29 cellular contexts compared by ENCODE assay signal in the genomic region with DNA sequence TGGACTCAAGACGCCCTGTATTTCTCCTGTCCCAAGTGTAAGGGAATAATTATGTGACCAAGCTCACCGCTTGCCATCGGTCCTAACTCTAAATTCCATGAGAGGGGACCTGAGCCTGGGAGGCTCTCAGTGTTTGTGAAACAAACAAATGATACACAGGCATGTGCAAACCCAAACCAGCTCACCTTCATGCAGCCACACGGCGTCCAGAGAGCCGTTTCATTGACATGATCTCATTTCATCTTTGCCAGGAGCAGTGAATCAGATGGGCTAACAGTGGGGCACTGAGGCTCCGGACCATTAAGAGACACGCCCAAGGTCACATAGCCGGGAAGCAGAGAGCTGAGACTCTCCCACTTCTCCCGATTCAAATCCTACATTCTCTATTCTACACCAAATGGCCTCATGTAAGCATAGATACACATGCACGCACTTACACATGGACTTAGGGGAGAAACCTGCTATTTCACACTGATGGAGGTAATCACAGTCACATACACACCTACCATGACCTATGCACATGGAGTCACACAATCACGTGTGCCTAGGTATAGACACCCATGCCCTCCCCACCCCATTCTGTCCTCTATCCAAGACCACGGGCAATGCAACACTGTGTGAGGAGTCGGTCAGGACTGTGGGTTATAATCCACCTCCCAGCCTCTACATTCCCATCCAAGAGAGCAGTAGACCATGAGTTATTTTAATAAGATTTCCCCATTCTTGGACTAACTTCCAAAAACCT. TPM values are rescaled to one million over a fixed set of nuclear protein-coding genes. Genes with fewer than 3 reads are reported as not detected.
DNase-seq lines count a peak whose midpoint lies in the region; ATAC-seq, FAIRE-seq and TF ChIP-seq lines count a peak whose summit lies in the region.
"Had no signal": no experiment of that assay in that cellular context is flagged by ENCODE, and none has a peak within 500 bp of the region (broad histone marks: within the 10 kb centered on the region; RNA-seq: fewer than 3 reads in every experiment).

No MANE protein-coding gene starts in this region.

- H2BK15ac ChIP-seq in mesendoderm (replicated peaks; ENCODE audit: low read depth) = no peak overlapping the region

- H3K56ac ChIP-seq in mesendoderm (ENCODE audit: low read length) = no peak overlapping the region

- no peak overlapping the region for H2BK120ac ChIP-seq in mesendoderm (ENCODE audit: low read depth, low read length)

- H2AK5ac ChIP-seq in mesendoderm (ENCODE audit: low read length) = no peak overlapping the region

- no peak overlapping the region for H3K23ac ChIP-seq in mesendoderm (ENCODE audit: low read length)

- H3K79me1 ChIP-seq in mesendoderm (ENCODE audit: low read length) = no peaks in the 10 kb centered on the region

- TF ChIP-seq POLR2A in esophagus squamous epithelium (IDR thresholded peaks at IDR 0.05) = no peak

- no peak overlapping the region for H3K4me2 ChIP-seq in mesendoderm (ENCODE audit: low read length)
- H3K4me2 ChIP-seq: KMS-11 had no signal

- no peak overlapping the region for H3K4ac ChIP-seq in mesendoderm (ENCODE audit: low read depth, low read length)

- H3K79me2 ChIP-seq in mesendoderm (ENCODE audit: control insufficient read depth, insufficient read depth, low read length) = no peaks in the 10 kb centered on the region

- peak; percentile 52 for DNase-seq in kidney tubule cell (ENCODE audit: low spot score)
- DNase-seq in small intestine = peak; percentile 77
- DNase-seq in mesendoderm = no peak
- DNase-seq in NCI-H187 treated with DMSO at 0.1 percent for 48 hours (lab: John Stamatoyannopoulos, UW) = no peak
- DNase-seq in esophagus squamous epithelium (lab: John Stamatoyannopoulos, UW) = no peak
- DNase-seq: activated B cell treated with CpG ODN at 0.5 μM for 24 hours; activated CD4-positive, alpha-beta T cell treated with anti-CD3 and anti-CD28 coated beads, Interleukin-2, amount 50 U/mL, for 4 hours; activated effector memory CD4-positive, alpha-beta T cell treated with Interleukin-2 at 50 U/mL for 16 hours; C1 segment of cervical spinal cord; DMS 273 treated with DMSO at 0.1 percent for 48 hours; foreskin fibroblast; HCEC 1CT; heart right ventricle; MV-4-11; NCI-H1694; occipital lobe; stimulated activated CD4-positive, alpha-beta T cell treated with anti-CD3 and anti-CD28 coated beads, Interleukin-4, amount 100 ng/mL, for 24 hours; T1000; upper lobe of right lung had no signal

- no peak overlapping the region for H4K5ac ChIP-seq in mesendoderm (ENCODE audit: low read length)

- no peak overlapping the region for H3K18ac ChIP-seq in mesendoderm (ENCODE audit: low read length)

- WGBS in small intestine, 3 donors = 16 to 66% (median 40%) methylated on average over 14 of the region's 14 CpGs
- WGBS in mesendoderm (ENCODE audit: extremely low coverage, insufficient coverage, low lambda C conversion rate) = no CpG with 5 or more reads among the region's 14 CpGs
- WGBS in esophagus squamous epithelium, 2 donors = 65 to 68% methylated on average over 13 to 14 of the region's 14 CpGs

- no peak overlapping the region for H3K9ac ChIP-seq in mesendoderm (ENCODE audit: low read length)
- H3K9ac ChIP-seq: KMS-11 had no signal

- peaks cover 8% of the 10 kb centered on the region in 2 donors for H3K4me1 ChIP-seq in small intestine (ENCODE audit: control insufficient read depth in 2 of 2, insufficient read depth in 1 of 2, low read depth in 1 of 2, low read length in 1 of 2)
- no peaks in the 10 kb centered on the region for H3K4me1 ChIP-seq in mesendoderm (ENCODE audit: control insufficient read depth, low read depth, low read length)
- peaks cover 0 to 20% (median 0%) of the 10 kb centered on the region in 3 donors for H3K4me1 ChIP-seq in esophagus squamous epithelium

- H2BK5ac ChIP-seq in mesendoderm (ENCODE audit: low read length) = no peak overlapping the region

- H3K27me3 ChIP-seq in small intestine (ENCODE audit: control insufficient read depth in 2 of 2, insufficient read depth in 2 of 2, low read length in 2 of 2) = no peaks in the 10 kb centered on the region
- peaks cover 3% of the 10 kb centered on the region for H3K27me3 ChIP-seq in mesendoderm (ENCODE audit: insufficient read depth, low read length, poor library complexity)
- peaks cover 0 to 73% (median 0%) of the 10 kb centered on the region in 4 donors for H3K27me3 ChIP-seq in esophagus squamous epithelium

- H3K4me3 ChIP-seq in small intestine (ENCODE audit: low read depth in 1 of 2, low read length in 2 of 2) (peak overlapping the region in 1 of 2 donors; percentile 53), mesendoderm (ENCODE audit: low read length) (no peak overlapping the region), esophagus squamous epithelium (no peak overlapping the region)
- H3K4me3 ChIP-seq: heart right ventricle, upper lobe of right lung had no signal

- intact Hi-C loops in esophagus squamous epithelium (cut with DNase I) = no loop called here

- H4K8ac ChIP-seq in mesendoderm (ENCODE audit: low read depth, low read length) = no peak overlapping the region

- no peak for FAIRE-seq in small intestine (lab: Jason Lieb, UNC)
- FAIRE-seq: G401.6 had no signal

- no peak for TF ChIP-seq CTCF in C4-2B (conservative IDR thresholded peaks at IDR 0.05)
- no peak for TF ChIP-seq CTCF in esophagus squamous epithelium (IDR thresholded peaks at IDR 0.05)

- H3K27ac ChIP-seq in C4-2B (peak overlapping the region; percentile 58), angular gyrus (ENCODE audit: low read depth, low read length) (peak overlapping the region; percentile 88), small intestine (ENCODE audit: low read depth in 1 of 2, low read length in 1 of 2) (peak overlapping the region; percentile 86 to 87), mesendoderm (ENCODE audit: low read depth, low read length) (no peak overlapping the region), esophagus squamous epithelium (no peak overlapping the region)
- H3K27ac ChIP-seq: epithelial cell of prostate, heart right ventricle, KMS-11, upper lobe of right lung had no signal

- no peaks in the 10 kb centered on the region for H3K36me3 ChIP-seq in small intestine (ENCODE audit: control insufficient read depth in 2 of 2, insufficient read depth in 2 of 2, low read length in 2 of 2)
- H3K36me3 ChIP-seq in mesendoderm (ENCODE audit: control insufficient read depth, insufficient read depth, low read length) = no peaks in the 10 kb centered on the region
- no peaks in the 10 kb centered on the region for H3K36me3 ChIP-seq in esophagus squamous epithelium
- H3K36me3 ChIP-seq: heart right ventricle, upper lobe of right lung had no signal

- ATAC-seq in GM19351 (IDR thresholded peaks at IDR 0.05; ENCODE audit: unreplicated experiment) = no peak

- H3K9me3 ChIP-seq in small intestine (ENCODE audit: control insufficient read depth, low read depth) (no peaks in the 10 kb centered on the region), esophagus squamous epithelium (no peaks in the 10 kb centered on the region)
- H3K9me3 ChIP-seq: heart right ventricle, upper lobe of right lung had no signal

RNA-seq across cellular contexts. Expression of a gene that starts 1.1 kb away (rescaled TPM):
- polyA plus RNA-seq in small intestine = 10 to 100 TPM in 2 of 3 donors, 1 to 10 TPM in 1; 2.6 to 26.7 (median 17.2) TPM
- 0.04 TPM for polyA plus RNA-seq in mesendoderm (2013, experiment 1 of 2)
- polyA plus RNA-seq in mesendoderm (2013, experiment 2 of 2) = 0.03 TPM
- total RNA-seq in esophagus squamous epithelium = not detected
- total RNA-seq: cardiac septum, dermis microvascular lymphatic vessel endothelial cell, heart right ventricle, HT1080, liver, occipital lobe, upper lobe of right lung had no signal
- polyA plus RNA-seq: heart right ventricle, liver had no signal

RNA-seq across cellular contexts. Expression of a gene that starts 51.8 kb away (rescaled TPM):
- polyA plus RNA-seq in small intestine = 10 to 100 TPM; 12.5 to 26.2 (median 19.5) TPM
- 0.28 TPM for polyA plus RNA-seq in mesendoderm (2013, experiment 1 of 2)
- polyA plus RNA-seq in mesendoderm (2013, experiment 2 of 2) = 0.27 TPM
- total RNA-seq in esophagus squamous epithelium = 1 to 10 TPM; 1.3 to 7.3 (median 2.3) TPM
- total RNA-seq: HT1080, occipital lobe had no signal

Comparison
In these comparisons a context has a peak if more than half of its experiments do, and no peak if none do; other contexts are left out.
1. H3K27ac ChIP-seq: peak in C4-2B (single experiment), angular gyrus (single experiment) and small intestine (2 of 2); none in mesendoderm (single experiment) and esophagus squamous epithelium (0 of 4).
2. DNase-seq: peak in kidney tubule cell (single experiment) and small intestine (single experiment); none in mesendoderm (single experiment), NCI-H187 treated with DMSO at 0.1 percent for 48 hours (single experiment) and esophagus squamous epithelium (single experiment).